ENCODE assay signal across 4 cellular contexts in the genomic region with DNA sequence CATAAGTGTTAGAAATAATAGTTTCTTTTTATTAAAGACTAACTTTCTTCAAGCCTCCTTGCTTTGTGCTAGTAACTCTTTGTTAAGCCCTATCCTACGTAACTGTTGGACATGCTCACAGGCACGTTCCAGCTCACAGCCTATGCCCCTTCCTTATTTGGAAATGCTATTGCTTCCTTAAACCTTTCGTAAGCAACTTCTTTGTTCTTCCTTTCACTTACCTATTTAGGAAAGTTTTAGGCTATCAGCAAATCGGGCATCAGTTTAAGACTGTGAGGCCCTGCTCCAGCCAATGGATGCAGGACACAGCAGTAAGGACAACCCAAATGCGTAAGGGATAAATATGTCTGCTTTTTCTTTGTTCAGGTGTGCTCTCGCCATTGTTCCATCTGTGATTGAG. TPM values are rescaled to one million over a fixed set of nuclear protein-coding genes. Genes with fewer than 3 reads are reported as not detected.
"Had no signal": no experiment of that assay in that cellular context is flagged by ENCODE, and none has a peak within 500 bp of the region (broad histone marks: within the 10 kb centered on the region; RNA-seq: fewer than 3 reads in every experiment).

No MANE protein-coding gene starts in this region.

RNA-seq across cellular contexts. Expression of gene FAXC, which starts 14.2 kb away (rescaled TPM):
- total RNA-seq: activated CD8-positive, alpha-beta T cell treated with anti-CD3 and anti-CD28 coated beads, Interleukin-2, amount 10 ng/mL, durations not matched to agents 7 days and 5 days; activated naive CD8-positive, alpha-beta T cell treated with anti-CD3 and anti-CD28 coated beads, Interleukin-2, amount 10 ng/mL, durations not matched to agents 7 days and 5 days; activated T-helper 2 cell treated with anti-CD3 and anti-CD28 coated beads, Interferon-gamma antibody, Interleukin-2, Interleukin-4, amounts not matched to agents 10 μg/mL and 5 μg/mL and 100 μg/mL, durations not matched to agents 14 hours and 24 hours and 36 hours; ascending aorta had no signal
